10 cellular contexts compared by ENCODE assay signal in the genomic region with DNA sequence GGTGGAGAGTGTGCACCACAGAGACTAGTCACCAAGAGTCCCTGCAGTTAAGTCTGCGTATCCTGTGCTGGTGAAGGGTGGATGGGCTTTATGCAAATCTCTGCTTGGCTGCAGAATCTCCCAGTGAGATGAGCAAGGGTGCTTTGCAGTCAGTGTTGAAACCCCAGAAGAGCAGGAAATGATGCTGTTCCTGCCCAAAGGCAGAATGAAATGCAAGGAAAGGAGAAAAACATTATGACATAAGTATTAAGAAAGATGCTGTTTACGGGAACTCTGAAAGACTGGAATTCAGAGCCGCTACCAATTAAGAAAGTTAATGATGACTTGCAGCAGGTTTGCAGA. TPM values are rescaled to one million over a fixed set of nuclear protein-coding genes. Genes with fewer than 3 reads are reported as not detected.
A peak's percentile ranks its signal among the peaks of the same experiment; 100 is the strongest.
DNase-seq lines count a peak whose midpoint lies in the region; ATAC-seq and TF ChIP-seq lines count a peak whose summit lies in the region.
"Had no signal": no experiment of that assay in that cellular context is flagged by ENCODE, and none has a peak within 500 bp of the region (broad histone marks: within the 10 kb centered on the region; RNA-seq: fewer than 3 reads in every experiment).

No MANE protein-coding gene starts in this region.

- H3K4me3 Mint-ChIP-seq in T-helper 2 cell treated with Interferon-gamma antibody and Interleukin-4, amounts not matched to agents 5 μg/mL and 100 μg/mL, for 36 hours = no peak overlapping the region

- 54 to 79% methylated on average over 3 of the region's 3 CpGs for WGBS in sigmoid colon, 2 donors
- WGBS in psoas muscle, 3 donors = 67 to 76% (median 67%) methylated on average over 3 of the region's 3 CpGs

- H4K20me1 ChIP-seq in OCI-LY7 (ENCODE audit: insufficient read depth, low read length) = no peaks in the 10 kb centered on the region

- POLR2A ChIA-PET in OCI-LY7 (lab: Charles Lee) = interaction anchor here (0.7 to 1.8 kb wide), 2 partner anchors 49 to 50 kb away, joined by 3 read pairs; no protein-coding TSS in a partner anchor

- H3K9me3 ChIP-seq in OCI-LY7 (ENCODE audit: low read length) = no peaks in the 10 kb centered on the region
- no peaks in the 10 kb centered on the region for H3K9me3 ChIP-seq in sigmoid colon
- no peaks in the 10 kb centered on the region for H3K9me3 ChIP-seq in SJCRH30 (replicated peaks)
- H3K9me3 ChIP-seq in psoas muscle = no peaks in the 10 kb centered on the region
- H3K9me3 ChIP-seq: A549, SJSA1 had no signal

- no peaks in the 10 kb centered on the region for H3K79me2 ChIP-seq in OCI-LY7 (ENCODE audit: insufficient read depth, low read depth, low read length)

- H3K27ac Mint-ChIP-seq in T-helper 2 cell treated with Interferon-gamma antibody and Interleukin-4, amounts not matched to agents 5 μg/mL and 100 μg/mL, for 36 hours = no peak overlapping the region

- no TSS peak for BruUV-seq in OCI-LY7 (replicated peaks; lab: Mats Ljungman, UMichigan)

- peak; percentile 27 for DNase-seq in T-helper 2 cell treated with Interferon-gamma antibody and Interleukin-4, amounts not matched to agents 5 μg/mL and 100 μg/mL, for 36 hours (ENCODE audit: low spot score)
- DNase-seq in T-helper 2 cell (no peak), OCI-LY7 (ENCODE audit: low spot score) (peak; percentile 77), sigmoid colon (no peak), SJCRH30 (no peak), psoas muscle (no peak), ecto neural progenitor cell (ENCODE audit: low spot score) (no peak)

- no peaks in the 10 kb centered on the region for H3K27me3 ChIP-seq in sigmoid colon
- no peaks in the 10 kb centered on the region for H3K27me3 ChIP-seq in SJCRH30
- no peaks in the 10 kb centered on the region for H3K27me3 ChIP-seq in psoas muscle (ENCODE audit: insufficient read depth in 3 of 3, low read length in 2 of 3)

- TF ChIP-seq CTCF in OCI-LY7 (conservative IDR thresholded peaks at IDR 0.05; ENCODE audit: low read length) (no peak), sigmoid colon (IDR thresholded peaks at IDR 0.05) (no peak), psoas muscle (IDR thresholded peaks at IDR 0.05) (no peak)

- H3K27ac ChIP-seq in OCI-LY7 (ENCODE audit: low read depth, low read length, poor library complexity, severe bottlenecking) = no peak overlapping the region
- peak overlapping the region in 2 of 4 donors; percentile 40 to 41 for H3K27ac ChIP-seq in sigmoid colon
- no peak overlapping the region for H3K27ac ChIP-seq in SJCRH30
- H3K27ac ChIP-seq in psoas muscle = no peak overlapping the region
- H3K27ac ChIP-seq: A549, SJSA1 had no signal

- no peaks in the 10 kb centered on the region for H3K36me3 Mint-ChIP-seq in T-helper 2 cell treated with Interferon-gamma antibody and Interleukin-4, amounts not matched to agents 5 μg/mL and 100 μg/mL, for 36 hours (ENCODE audit: low read depth)

- H3K9me3 Mint-ChIP-seq in T-helper 2 cell treated with Interferon-gamma antibody and Interleukin-4, amounts not matched to agents 5 μg/mL and 100 μg/mL, for 36 hours = no peaks in the 10 kb centered on the region

- H3K27me3 Mint-ChIP-seq in T-helper 2 cell treated with Interferon-gamma antibody and Interleukin-4, amounts not matched to agents 5 μg/mL and 100 μg/mL, for 36 hours (ENCODE audit: low read depth) = no peaks in the 10 kb centered on the region

- peak in 3 of 4 donors; percentile 60 to 79 (median 61) for TF ChIP-seq EP300 in sigmoid colon (IDR thresholded peaks at IDR 0.05)

- CTCF ChIA-PET in OCI-LY7 (lab: Charles Lee; ENCODE audit: unreplicated experiment) = no interaction called here

- no peak for TF ChIP-seq POLR2A in sigmoid colon (IDR thresholded peaks at IDR 0.05)

- H3K9me2 ChIP-seq in OCI-LY7 (ENCODE audit: insufficient read depth, low read length) = no peaks in the 10 kb centered on the region

- H3K36me3 ChIP-seq in OCI-LY7 (ENCODE audit: insufficient read depth, low read length) = no peaks in the 10 kb centered on the region
- no peaks in the 10 kb centered on the region for H3K36me3 ChIP-seq in sigmoid colon
- no peaks in the 10 kb centered on the region for H3K36me3 ChIP-seq in SJCRH30
- H3K36me3 ChIP-seq in psoas muscle (ENCODE audit: insufficient read depth in 1 of 2, low read depth in 1 of 2) = no peaks in the 10 kb centered on the region
- H3K36me3 ChIP-seq: SJSA1 had no signal

- intact Hi-C loops in OCI-LY7 (cut with micrococcal nuclease; ENCODE audit: unreplicated experiment) (loop anchor here (1.0 kb wide), 1 partner anchor 25 kb away; no protein-coding TSS in a partner anchor), sigmoid colon (cut with DNase I) (no loop called here), psoas muscle (cut with DNase I) (no loop called here)

- peak; percentile 63 for ATAC-seq in HG02852 (IDR thresholded peaks at IDR 0.05; ENCODE audit: unreplicated experiment)
- ATAC-seq in psoas muscle = no peak
- ATAC-seq: A549 had no signal

- peak overlapping the region; percentile 85 for H2AFZ ChIP-seq in OCI-LY7 (ENCODE audit: low read length)

- peaks cover 37% of the 10 kb centered on the region for H3K4me1 ChIP-seq in OCI-LY7 (ENCODE audit: insufficient read depth, low read length, poor library complexity, severe bottlenecking)
- H3K4me1 ChIP-seq in sigmoid colon = no peaks in the 10 kb centered on the region
- H3K4me1 ChIP-seq in SJCRH30 = no peaks in the 10 kb centered on the region
- H3K4me1 ChIP-seq in psoas muscle = no peaks in the 10 kb centered on the region
- H3K4me1 ChIP-seq: A549 had no signal

- H3K4me2 ChIP-seq in OCI-LY7 (ENCODE audit: low read length) = peak overlapping the region; percentile 62
- H3K4me2 ChIP-seq: A549 had no signal

- H3K4me3 ChIP-seq in OCI-LY7 (ENCODE audit: low read depth, low read length, poor library complexity, severe bottlenecking) = peak overlapping the region; percentile 48
- H3K4me3 ChIP-seq in sigmoid colon = no peak overlapping the region
- H3K4me3 ChIP-seq in SJCRH30 = no peak overlapping the region
- H3K4me3 ChIP-seq in psoas muscle = no peak overlapping the region
- H3K4me3 ChIP-seq: A549, SJSA1 had no signal

- peaks cover 25% of the 10 kb centered on the region for H3K4me1 Mint-ChIP-seq in T-helper 2 cell treated with Interferon-gamma antibody and Interleukin-4, amounts not matched to agents 5 μg/mL and 100 μg/mL, for 36 hours (ENCODE audit: low read depth)

RNA-seq across cellular contexts. Expression of a gene that starts 25.4 kb away (rescaled TPM):
- total RNA-seq in OCI-LY7 (2014; rRNA removed; shearing (Covaris generic)) = 20.8 and 24.3 TPM in 2 replicates
- total RNA-seq in OCI-LY7 (2022) = 32.0 and 32.9 TPM in 2 replicates
- total RNA-seq in sigmoid colon = 100 to 1,000 TPM in 2 of 4 donors, 10 to 100 TPM in 2; 37.8 to 118 (median 72.3) TPM
- 100 to 1,000 TPM in 1 of 3 donors, 10 to 100 TPM in 2; 31.7 to 121 (median 57.1) TPM for polyA plus RNA-seq in sigmoid colon
- total RNA-seq in SJCRH30 (2014; rRNA removed; shearing (Covaris generic)) = 11.6 and 12.9 TPM in 2 replicates
- total RNA-seq in psoas muscle = 1,000 to 10,000 TPM in 2 of 4 donors, 100 to 1,000 TPM in 2; 257 to 1,392 (median 704) TPM
- 1,000 to 10,000 TPM in 1 of 3 donors, 100 to 1,000 TPM in 2; 435 to 1,333 (median 781) TPM for polyA plus RNA-seq in psoas muscle

Comparison
In these comparisons a context has a peak if more than half of its experiments do, and no peak if none do; other contexts are left out.
1. DNase-seq: peak in T-helper 2 cell treated with Interferon-gamma antibody and Interleukin-4, amounts not matched to agents 5 μg/mL and 100 μg/mL, for 36 hours (single experiment) and OCI-LY7 (single experiment); none in T-helper 2 cell (0 of 5), sigmoid colon (single experiment), SJCRH30 (0 of 2), psoas muscle (0 of 2) and ecto neural progenitor cell (single experiment).